In the genomic region with DNA sequence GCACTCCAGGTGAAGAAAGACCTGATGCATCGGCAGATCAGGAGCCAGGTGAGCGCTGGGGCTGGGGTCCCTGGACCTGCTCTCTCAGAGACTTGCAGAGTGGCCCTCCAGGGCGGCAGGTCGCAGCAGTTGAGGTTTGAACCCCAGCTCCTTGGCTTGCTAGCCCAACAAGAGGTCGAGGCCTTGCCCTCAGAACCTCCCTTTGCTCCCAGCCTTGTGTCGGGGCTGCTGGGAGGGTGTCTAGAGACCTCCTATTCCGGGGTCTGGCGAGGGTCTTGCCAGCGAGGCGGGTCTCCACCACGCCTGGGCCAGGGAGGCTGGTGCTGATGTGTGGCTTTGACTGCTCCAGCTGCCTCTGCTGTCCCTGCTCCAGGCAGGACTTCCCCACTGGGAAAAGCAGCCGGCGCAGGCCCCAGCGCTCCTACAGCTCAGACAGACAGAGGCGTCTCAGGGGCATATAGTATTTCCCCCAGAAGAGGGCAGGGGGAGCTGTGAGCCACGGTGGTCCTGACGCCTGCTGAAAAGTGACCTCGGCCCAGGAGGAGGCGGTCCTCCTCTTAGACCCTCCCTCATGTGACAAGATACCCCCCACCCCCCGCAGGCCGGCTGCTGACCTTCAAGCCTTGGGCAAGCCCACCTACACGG, we compare ENCODE assay signal across 1 cellular context.
TF ChIP-seq lines count a peak whose summit lies in the region.

No MANE protein-coding gene starts in this region.

TF ChIP-seq in H1, 55 proteins besides CTCF, POLR2A, EP300 and RAD21:
- TF ChIP-seq KDM1A (IDR thresholded peaks at IDR 0.05; ENCODE audit: borderline replicate concordance, low read length) (no peak), SIRT6 (IDR thresholded peaks at IDR 0.05; ENCODE audit: low read length) (no peak), SIN3A (conservative IDR thresholded peaks at IDR 0.05 in 1 of 2, IDR thresholded peaks at IDR 0.05 in 1 of 2; ENCODE audit: low read depth in 1 of 2, low read length in 2 of 2) (no peak), GABPA (IDR thresholded peaks at IDR 0.05; ENCODE audit: borderline replicate concordance, insufficient read depth, low read length) (peak; percentile 48; the same call in 1 of the 2 replicates), RFX5 (IDR thresholded peaks at IDR 0.05; ENCODE audit: borderline replicate concordance, low read depth, low read length) (no peak), POU5F1 (IDR thresholded peaks at IDR 0.05; ENCODE audit: low read depth, low read length) (no peak), BRCA1 (IDR thresholded peaks at IDR 0.05; ENCODE audit: low read depth, low read length) (no peak)
- TF ChIP-seq, protein P1, sequence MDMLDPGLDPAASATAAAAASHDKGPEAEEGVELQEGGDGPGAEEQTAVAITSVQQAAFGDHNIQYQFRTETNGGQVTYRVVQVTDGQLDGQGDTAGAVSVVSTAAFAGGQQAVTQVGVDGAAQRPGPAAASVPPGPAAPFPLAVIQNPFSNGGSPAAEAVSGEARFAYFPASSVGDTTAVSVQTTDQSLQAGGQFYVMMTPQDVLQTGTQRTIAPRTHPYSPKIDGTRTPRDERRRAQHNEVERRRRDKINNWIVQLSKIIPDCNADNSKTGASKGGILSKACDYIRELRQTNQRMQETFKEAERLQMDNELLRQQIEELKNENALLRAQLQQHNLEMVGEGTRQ (IDR thresholded peaks at IDR 0.05; ENCODE audit: low read length), result 0 out of 2 replicates have a peak, but pooled peaks have one; percentile 25
- TF ChIP-seq, protein P2, sequence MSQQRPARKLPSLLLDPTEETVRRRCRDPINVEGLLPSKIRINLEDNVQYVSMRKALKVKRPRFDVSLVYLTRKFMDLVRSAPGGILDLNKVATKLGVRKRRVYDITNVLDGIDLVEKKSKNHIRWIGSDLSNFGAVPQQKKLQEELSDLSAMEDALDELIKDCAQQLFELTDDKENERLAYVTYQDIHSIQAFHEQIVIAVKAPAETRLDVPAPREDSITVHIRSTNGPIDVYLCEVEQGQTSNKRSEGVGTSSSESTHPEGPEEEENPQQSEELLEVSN (IDR thresholded peaks at IDR 0.05), result no peak
